In the genomic region with DNA sequence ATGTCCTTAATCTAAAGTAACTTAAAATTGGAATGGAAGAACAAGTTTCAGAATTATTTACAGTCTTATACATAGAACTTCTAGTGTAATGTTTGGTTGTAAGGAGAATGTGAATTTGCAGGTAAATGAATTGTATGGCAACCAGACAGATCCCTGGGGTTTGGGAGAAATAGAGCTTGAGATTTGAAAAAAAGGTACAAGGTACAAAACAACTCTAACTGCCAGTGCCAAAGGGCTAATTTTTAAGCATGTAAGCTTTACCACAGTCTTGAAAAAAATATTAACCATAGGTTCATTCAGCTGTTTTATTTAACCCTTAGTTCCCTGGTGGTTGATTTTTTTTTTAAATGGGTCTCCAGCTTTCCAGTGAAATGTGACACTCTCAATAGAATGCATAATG, we compare ENCODE assay signal across 1 cellular context.
TF ChIP-seq lines count a peak whose summit lies in the region.

No MANE protein-coding gene starts in this region.

TF ChIP-seq in GM12878, 131 proteins besides CTCF, POLR2A, EP300 and RAD21:
- no peak for TF ChIP-seq RB1 (IDR thresholded peaks at IDR 0.05; ENCODE audit: borderline replicate concordance)
- no peak for TF ChIP-seq RUNX3 (IDR thresholded peaks at IDR 0.05; ENCODE audit: low read length)
- TF ChIP-seq MTA3 (IDR thresholded peaks at IDR 0.05; ENCODE audit: borderline replicate concordance, low read length), result no peak
- no peak for TF ChIP-seq SP1 (IDR thresholded peaks at IDR 0.05; ENCODE audit: low read depth, low read length)
- TF ChIP-seq SREBF1 (IDR thresholded peaks at IDR 0.05; ENCODE audit: low read length), result no peak
- TF ChIP-seq, protein P1, sequence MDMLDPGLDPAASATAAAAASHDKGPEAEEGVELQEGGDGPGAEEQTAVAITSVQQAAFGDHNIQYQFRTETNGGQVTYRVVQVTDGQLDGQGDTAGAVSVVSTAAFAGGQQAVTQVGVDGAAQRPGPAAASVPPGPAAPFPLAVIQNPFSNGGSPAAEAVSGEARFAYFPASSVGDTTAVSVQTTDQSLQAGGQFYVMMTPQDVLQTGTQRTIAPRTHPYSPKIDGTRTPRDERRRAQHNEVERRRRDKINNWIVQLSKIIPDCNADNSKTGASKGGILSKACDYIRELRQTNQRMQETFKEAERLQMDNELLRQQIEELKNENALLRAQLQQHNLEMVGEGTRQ (IDR thresholded peaks at IDR 0.05; ENCODE audit: borderline replicate concordance, low read depth, low read length), result no peak
- TF ChIP-seq, protein P2, sequence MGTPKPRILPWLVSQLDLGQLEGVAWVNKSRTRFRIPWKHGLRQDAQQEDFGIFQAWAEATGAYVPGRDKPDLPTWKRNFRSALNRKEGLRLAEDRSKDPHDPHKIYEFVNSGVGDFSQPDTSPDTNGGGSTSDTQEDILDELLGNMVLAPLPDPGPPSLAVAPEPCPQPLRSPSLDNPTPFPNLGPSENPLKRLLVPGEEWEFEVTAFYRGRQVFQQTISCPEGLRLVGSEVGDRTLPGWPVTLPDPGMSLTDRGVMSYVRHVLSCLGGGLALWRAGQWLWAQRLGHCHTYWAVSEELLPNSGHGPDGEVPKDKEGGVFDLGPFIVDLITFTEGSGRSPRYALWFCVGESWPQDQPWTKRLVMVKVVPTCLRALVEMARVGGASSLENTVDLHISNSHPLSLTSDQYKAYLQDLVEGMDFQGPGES (IDR thresholded peaks at IDR 0.05), result no peak
- TF ChIP-seq HDGF (IDR thresholded peaks at IDR 0.05), result no peak
- TF ChIP-seq RBBP5 (conservative IDR thresholded peaks at IDR 0.05), result no peak
